16 cellular contexts compared by ENCODE assay signal in the genomic region with DNA sequence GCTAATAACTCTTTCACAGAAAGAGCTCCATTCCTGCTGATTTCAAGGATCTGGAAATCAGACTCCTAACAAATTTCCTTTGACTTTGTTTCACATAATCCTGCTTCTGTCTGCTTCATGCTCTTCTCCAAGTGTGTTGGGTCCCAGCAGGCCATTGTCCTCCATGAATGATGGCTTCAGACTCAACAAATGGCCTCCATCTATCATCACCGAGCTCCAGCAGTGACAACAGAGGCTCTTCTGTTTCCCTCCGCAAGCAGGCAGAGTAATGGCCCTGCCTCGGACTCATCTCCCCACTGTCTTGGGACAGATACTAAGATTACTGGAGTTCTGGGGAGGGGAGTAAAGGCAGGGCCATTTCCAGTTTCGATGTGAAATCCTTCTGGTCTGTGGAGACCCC.
DNase-seq lines count a peak whose midpoint lies in the region; ATAC-seq and TF ChIP-seq lines count a peak whose summit lies in the region.
"Had no signal": no experiment of that assay in that cellular context is flagged by ENCODE, and none has a peak within 500 bp of the region (broad histone marks: within the 10 kb centered on the region; RNA-seq: fewer than 3 reads in every experiment).

No MANE protein-coding gene starts in this region.

- H3K4me3 ChIP-seq in BLaER1 treated with 17β-estradiol and CSF1 and Interleukin-3, amounts not matched to agents 10 nM and 100 nM = no peak overlapping the region
- H3K4me3 ChIP-seq: A549, SJCRH30 had no signal

- H3K4me3 Mint-ChIP-seq in brain = peak overlapping the region in 1 of 5 experiments; percentile 34
- H3K4me3 Mint-ChIP-seq: CD14-positive monocyte had no signal

- no peaks in the 10 kb centered on the region for H3K27me3 ChIP-seq in BLaER1 treated with 17β-estradiol and CSF1 and Interleukin-3, amounts not matched to agents 10 nM and 100 nM
- H3K27me3 ChIP-seq: SJCRH30 had no signal

- H3K36me3 Mint-ChIP-seq in brain = no peaks in the 10 kb centered on the region
- H3K36me3 Mint-ChIP-seq: CD14-positive monocyte had no signal

- H4K20me1 ChIP-seq in BLaER1 treated with 17β-estradiol and CSF1 and Interleukin-3, amounts not matched to agents 10 nM and 100 nM = peaks cover 0 to 6% (median 0%) of the 10 kb centered on the region in 11 experiments; a peak in 2 of 22 replicates

- ATAC-seq in HG02938 (IDR thresholded peaks at IDR 0.05; ENCODE audit: unreplicated experiment) (no peak), GM21367 (IDR thresholded peaks at IDR 0.05; ENCODE audit: unreplicated experiment) (no peak)
- ATAC-seq: A549, HepG2, Panc1 had no signal

- peak overlapping the region in 4 of 5 experiments; percentile 60 to 87 (median 80) for H3K27ac Mint-ChIP-seq in brain

- DNase-seq in midbrain (lab: John Stamatoyannopoulos, UW) (peak; percentile 70), substantia nigra (lab: John Stamatoyannopoulos, UW) (peak in 34 of 49 donors; percentile 6 to 65 (median 31)), NCI-H2029 (lab: John Stamatoyannopoulos, UW) (no peak)
- DNase-seq: DMS79 treated with DMSO at 0.1 percent for 48 hours, KBM-7, NCI-H1105, NCI-H446, SJCRH30 had no signal

- H3K4me2 ChIP-seq in BLaER1 treated with 17β-estradiol and CSF1 and Interleukin-3, amounts not matched to agents 10 nM and 100 nM = peak overlapping the region in 10 of 11 experiments; percentile 25 to 64 (median 58); a peak in 15 of 22 replicates
- H3K4me2 ChIP-seq: A549 had no signal

- peaks cover 19 to 51% (median 36%) of the 10 kb centered on the region in 10 experiments for H3K4me1 ChIP-seq in BLaER1 treated with 17β-estradiol and CSF1 and Interleukin-3, amounts not matched to agents 10 nM and 100 nM
- H3K4me1 ChIP-seq: A549, SJCRH30 had no signal

- H3K27ac ChIP-seq in BLaER1 treated with 17β-estradiol and CSF1 and Interleukin-3, amounts not matched to agents 10 nM and 100 nM = no peak overlapping the region
- no peak overlapping the region for H3K27ac ChIP-seq in substantia nigra (ENCODE audit: low read depth, low read length, poor library complexity, severe bottlenecking)
- H3K27ac ChIP-seq: A549, SJCRH30 had no signal

- no peak overlapping the region for H3K9ac ChIP-seq in BLaER1 treated with 17β-estradiol and CSF1 and Interleukin-3, amounts not matched to agents 10 nM and 100 nM

- H3K9me3 Mint-ChIP-seq in brain = no peaks in the 10 kb centered on the region

- H3K27me3 Mint-ChIP-seq in brain = peaks cover 6% of the 10 kb centered on the region

- TF ChIP-seq CTCF in brain (conservative IDR thresholded peaks at IDR 0.05) = no peak

- peaks cover 45% of the 10 kb centered on the region for H3K4me1 Mint-ChIP-seq in brain

- no peaks in the 10 kb centered on the region for H3K9me3 ChIP-seq in BLaER1 treated with 17β-estradiol and CSF1 and Interleukin-3, amounts not matched to agents 10 nM and 100 nM (replicated peaks in 1 of 11)
- H3K9me3 ChIP-seq: A549, SJCRH30 had no signal

- no peaks in the 10 kb centered on the region for H3K36me3 ChIP-seq in BLaER1 treated with 17β-estradiol and CSF1 and Interleukin-3, amounts not matched to agents 10 nM and 100 nM
- H3K36me3 ChIP-seq: SJCRH30 had no signal
